In the genomic region with DNA sequence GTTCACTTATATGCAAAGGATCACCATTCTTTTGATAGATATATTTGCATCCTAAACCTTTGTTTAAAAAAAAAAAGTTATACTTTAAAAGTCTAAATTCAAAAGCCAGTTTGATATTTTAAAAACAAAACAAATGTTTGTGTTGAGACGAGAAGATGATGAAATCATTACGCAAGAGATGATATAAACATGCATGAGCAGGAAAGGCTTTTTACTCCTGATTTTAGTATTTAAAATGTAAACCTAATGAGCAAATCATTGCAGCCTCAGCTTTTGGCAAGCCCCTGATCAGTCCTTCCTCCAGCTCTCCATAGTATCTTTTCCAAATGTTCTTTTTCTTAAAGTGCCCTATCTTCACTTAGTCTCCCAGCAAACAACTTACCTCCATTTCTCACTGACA, we compare ENCODE assay signal across 25 cellular contexts.
A peak's percentile ranks its signal among the peaks of the same experiment; 100 is the strongest.
DNase-seq lines count a peak whose midpoint lies in the region; ATAC-seq, FAIRE-seq and TF ChIP-seq lines count a peak whose summit lies in the region.
"Had no signal": no experiment of that assay in that cellular context is flagged by ENCODE, and none has a peak within 500 bp of the region (broad histone marks: within the 10 kb centered on the region; RNA-seq: fewer than 3 reads in every experiment).

No MANE protein-coding gene starts in this region.

- POLR2A ChIA-PET in activated CD4-positive, alpha-beta T cell treated with anti-CD3 and anti-CD28 coated beads for 36 hours (lab: Charles Lee): no interaction called here

- peaks cover 3% of the 10 kb centered on the region for H3K4me1 Mint-ChIP-seq in activated CD4-positive, alpha-beta T cell treated with anti-CD3 and anti-CD28 coated beads for 36 hours

- H3K9ac ChIP-seq in mesenchymal stem cell (ENCODE audit: low read length): no peak overlapping the region

- CTCF ChIA-PET in activated CD4-positive, alpha-beta T cell treated with anti-CD3 and anti-CD28 coated beads for 36 hours (lab: Charles Lee): interaction anchor here (1.2 kb wide), 1 partner anchor 15 kb away, joined by 4 read pairs; no protein-coding TSS in a partner anchor

- H3K27me3 ChIP-seq in bronchial epithelial cell (ENCODE audit: control insufficient read depth, insufficient read depth, low read length) (no peaks in the 10 kb centered on the region), mesenchymal stem cell (ENCODE audit: control insufficient read depth in 1 of 2, insufficient read depth in 1 of 2, low read length in 2 of 2) (no peaks in the 10 kb centered on the region), transverse colon (no peaks in the 10 kb centered on the region)
- H3K27me3 ChIP-seq: right lobe of liver, uterus had no signal

- FAIRE-seq in bronchial epithelial cell (lab: Jason Lieb, UNC): no peak

- H2BK12ac ChIP-seq in mesenchymal stem cell (ENCODE audit: low read length in 2 of 2): no peak overlapping the region

- H3K4me3 Mint-ChIP-seq in activated CD4-positive, alpha-beta T cell treated with anti-CD3 and anti-CD28 coated beads for 36 hours: no peak overlapping the region
- H3K4me3 Mint-ChIP-seq: activated naive CD8-positive, alpha-beta T cell; activated T-cell treated with anti-CD3 and anti-CD28 coated beads, Interleukin-2, amount 50 U/mL, for 24 hours; CD4-positive, alpha-beta T cell; HFFc6 had no signal

- H3K14ac ChIP-seq in mesenchymal stem cell (ENCODE audit: low read length in 2 of 2): no peak overlapping the region

- H3K4me1 ChIP-seq in mesenchymal stem cell (ENCODE audit: control insufficient read depth, insufficient read depth, low read depth, low read length) (no peaks in the 10 kb centered on the region), transverse colon (no peaks in the 10 kb centered on the region)
- H3K4me1 ChIP-seq: right lobe of liver, uterus had no signal

- H3K27ac ChIP-seq in mesenchymal stem cell (ENCODE audit: low read length, poor library complexity, severe bottlenecking) (no peak overlapping the region), transverse colon (no peak overlapping the region)
- H3K27ac ChIP-seq: PC-9, right lobe of liver, uterus had no signal

- no peak for DNase-seq in activated CD4-positive, alpha-beta T cell treated with anti-CD3 and anti-CD28 coated beads for 36 hours
- no peak for DNase-seq in activated CD4-positive, alpha-beta T cell treated with anti-CD3 and anti-CD28 coated beads for 1 hour
- DNase-seq in NAMALWA (ENCODE audit: low spot score): peak; percentile 13
- peak; percentile 51 for DNase-seq in bronchial epithelial cell (ENCODE audit: low read depth)
- peak; percentile 49 for DNase-seq in mesenchymal stem cell
- no peak for DNase-seq in cerebellum (ENCODE audit: low spot score)
- no peak for DNase-seq in transverse colon
- no peak for DNase-seq in iPS-NIHi7 (ENCODE audit: extremely low spot score)
- DNase-seq: activated CD4-positive, alpha-beta T cell treated with anti-CD3 and anti-CD28 coated beads, Interleukin-2, amount 50 U/mL, for 1 hour; activated T-cell treated with anti-CD3 and anti-CD28 coated beads, Interleukin-2, amount 50 U/mL, for 24 hours; CD4-positive, alpha-beta T cell; central memory CD4-positive, alpha-beta T cell; DMS79 treated with DMSO at 0.1 percent for 48 hours; effector memory CD4-positive, alpha-beta T cell; HFFc6; NCI-H2029; NCI-H526 treated with DMSO at 0.1 percent for 48 hours; PC-9; right lobe of liver; stimulated activated CD4-positive, alpha-beta T cell treated with anti-CD3 and anti-CD28 coated beads, Interleukin-1b, Interleukin-23, amount 100 ng/mL, for 48 hours; T1000; uterus had no signal

- no peak overlapping the region for H2AK5ac ChIP-seq in mesenchymal stem cell (ENCODE audit: low read length, severe bottlenecking)

- H3K36me3 Mint-ChIP-seq in activated CD4-positive, alpha-beta T cell treated with anti-CD3 and anti-CD28 coated beads for 36 hours (ENCODE audit: low read depth): peaks cover 26% of the 10 kb centered on the region

- H3K36me3 ChIP-seq in bronchial epithelial cell (ENCODE audit: control insufficient read depth, insufficient read depth, low read length) (peaks cover 2% of the 10 kb centered on the region), mesenchymal stem cell (ENCODE audit: control insufficient read depth in 1 of 2, insufficient read depth in 2 of 2, low read depth in 1 of 2, low read length in 2 of 2) (no peaks in the 10 kb centered on the region), transverse colon (peaks cover 0 to 3% (median 0%) of the 10 kb centered on the region in 4 donors)
- H3K36me3 ChIP-seq: right lobe of liver, uterus had no signal

- no peak overlapping the region for H3K4ac ChIP-seq in mesenchymal stem cell (ENCODE audit: low read depth in 1 of 2, low read length in 2 of 2)

- H3K4me3 ChIP-seq in bronchial epithelial cell (ENCODE audit: low read depth, low read length) (no peak overlapping the region), mesenchymal stem cell (ENCODE audit: insufficient read depth in 1 of 2, low read depth in 1 of 2, low read length in 2 of 2) (no peak overlapping the region), transverse colon (no peak overlapping the region)
- H3K4me3 ChIP-seq: PC-9, right lobe of liver, uterus had no signal

- no peak overlapping the region for H3K4me2 ChIP-seq in mesenchymal stem cell (ENCODE audit: low read length, poor library complexity, severe bottlenecking)
- H3K4me2 ChIP-seq: PC-9 had no signal

- no peak overlapping the region for H2BK120ac ChIP-seq in mesenchymal stem cell (ENCODE audit: low read depth, low read length)

- H3K27ac Mint-ChIP-seq in activated CD4-positive, alpha-beta T cell treated with anti-CD3 and anti-CD28 coated beads for 36 hours: peak overlapping the region; percentile 78
- H3K27ac Mint-ChIP-seq: activated T-cell treated with anti-CD3 and anti-CD28 coated beads, Interleukin-2, amount 50 U/mL, for 24 hours; CD4-positive, alpha-beta T cell; HFFc6 had no signal

- no peak overlapping the region for H4K8ac ChIP-seq in mesenchymal stem cell (ENCODE audit: low read length)

- TF ChIP-seq EP300 in transverse colon (IDR thresholded peaks at IDR 0.05; ENCODE audit: low read depth): no peak

- H3K23ac ChIP-seq in mesenchymal stem cell (ENCODE audit: low read length in 2 of 2): no peak overlapping the region

- H2BK5ac ChIP-seq in mesenchymal stem cell (ENCODE audit: low read depth, low read length, poor library complexity, severe bottlenecking): no peak overlapping the region

- in situ Hi-C loops in transverse colon (cut with MboI; ENCODE audit: low pct_ligation_motif_present in 1 of 4, low pct_unique_long_range_greater_than_20kb in 1 of 4, low sequenced_read_pairs in 3 of 4): no loop called here

- H3K9me3 Mint-ChIP-seq in activated CD4-positive, alpha-beta T cell treated with anti-CD3 and anti-CD28 coated beads for 36 hours (ENCODE audit: low read depth): no peaks in the 10 kb centered on the region
- H3K9me3 Mint-ChIP-seq: activated T-cell treated with anti-CD3 and anti-CD28 coated beads, Interleukin-2, amount 50 U/mL, for 24 hours; CD4-positive, alpha-beta T cell had no signal

- H3K9me3 ChIP-seq in mesenchymal stem cell (ENCODE audit: control insufficient read depth, low read length) (no peaks in the 10 kb centered on the region), transverse colon (no peaks in the 10 kb centered on the region)
- H3K9me3 ChIP-seq: right lobe of liver, uterus had no signal

- TF ChIP-seq POLR2A in transverse colon (IDR thresholded peaks at IDR 0.05): no peak

- H4K91ac ChIP-seq in mesenchymal stem cell (ENCODE audit: low read length): no peak overlapping the region

- ATAC-seq in activated CD4-positive, alpha-beta T cell treated with anti-CD3 and anti-CD28 coated beads for 36 hours: no peak
- ATAC-seq: left lobe of liver, SK-N-SH treated with all-trans-retinoic acid at 6 μM for 48 hours had no signal

- H2AFZ ChIP-seq in mesenchymal stem cell (ENCODE audit: low read depth, low read length): no peak overlapping the region
- H2AFZ ChIP-seq: PC-9 had no signal

- WGBS in mesenchymal stem cell: 54% methylated on average over 2 of the region's 2 CpGs
- WGBS in transverse colon (ENCODE audit: low coverage in 1 of 2), 2 donors: 59 to 68% methylated on average over 2 of the region's 2 CpGs

- TF ChIP-seq CTCF in bronchial epithelial cell (IDR thresholded peaks at IDR 0.05; ENCODE audit: insufficient read depth, low read length, severe bottlenecking) (no peak), transverse colon (IDR thresholded peaks at IDR 0.05) (no peak)

- H3K27me3 Mint-ChIP-seq in activated CD4-positive, alpha-beta T cell treated with anti-CD3 and anti-CD28 coated beads for 36 hours: no peaks in the 10 kb centered on the region
- H3K27me3 Mint-ChIP-seq: activated naive CD8-positive, alpha-beta T cell; activated T-cell treated with anti-CD3 and anti-CD28 coated beads, Interleukin-2, amount 50 U/mL, for 24 hours; CD4-positive, alpha-beta T cell had no signal

- intact Hi-C loops in activated CD4-positive, alpha-beta T cell treated with anti-CD3 and anti-CD28 coated beads for 36 hours (cut with DNase I, micrococcal nuclease): no loop called here
- intact Hi-C loops in transverse colon (cut with DNase I; ENCODE audit: low total_unique reads): no loop called here

- H3K18ac ChIP-seq in mesenchymal stem cell (ENCODE audit: low read depth in 1 of 2, low read length in 2 of 2): no peak overlapping the region

- no peaks in the 10 kb centered on the region for H3K79me1 ChIP-seq in mesenchymal stem cell (replicated peaks; ENCODE audit: low read length, poor library complexity, severe bottlenecking)

- no peak overlapping the region for H2BK15ac ChIP-seq in mesenchymal stem cell (ENCODE audit: low read depth, poor library complexity, severe bottlenecking)

Comparison
In these comparisons a context has a peak if more than half of its experiments do, and no peak if none do; other contexts are left out.
1. DNase-seq: peak in NAMALWA (single experiment), bronchial epithelial cell (single experiment) and mesenchymal stem cell (single experiment); none in activated CD4-positive, alpha-beta T cell treated with anti-CD3 and anti-CD28 coated beads for 36 hours (single experiment), activated CD4-positive, alpha-beta T cell treated with anti-CD3 and anti-CD28 coated beads for 1 hour (single experiment), cerebellum (single experiment), transverse colon (single experiment) and iPS-NIHi7 (single experiment).